In the genomic region with DNA sequence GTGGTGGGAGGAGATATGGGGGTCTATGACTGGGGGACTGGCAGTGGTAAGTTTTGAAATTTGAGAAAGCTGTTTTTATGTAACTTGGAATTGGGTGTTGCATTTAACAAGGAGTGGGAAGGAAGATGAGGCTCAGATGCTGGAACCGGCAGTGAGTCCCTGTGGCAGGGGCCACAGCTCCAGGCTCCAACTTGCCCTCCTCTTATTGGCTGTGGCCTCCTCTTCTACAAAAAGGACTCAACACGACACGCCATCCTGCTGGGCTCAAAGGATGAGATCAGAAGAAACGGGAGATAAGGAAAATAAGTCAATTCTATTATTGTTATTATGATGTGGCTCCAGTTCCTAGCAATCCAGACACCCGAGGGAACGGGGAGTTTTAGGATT, we compare ENCODE assay signal across 20 cellular contexts. TPM values are rescaled to one million over a fixed set of nuclear protein-coding genes. Genes with fewer than 3 reads are reported as not detected.
DNase-seq lines count a peak whose midpoint lies in the region; ATAC-seq and TF ChIP-seq lines count a peak whose summit lies in the region.
"Had no signal": no experiment of that assay in that cellular context is flagged by ENCODE, and none has a peak within 500 bp of the region (broad histone marks: within the 10 kb centered on the region; RNA-seq: fewer than 3 reads in every experiment).

No MANE protein-coding gene starts in this region.

- intact Hi-C loops in natural killer cell (cut with micrococcal nuclease) (no loop called here), Right ventricle myocardium superior (cut with DNase I) (no loop called here)

- no peak overlapping the region for H3K14ac ChIP-seq in H9 (ENCODE audit: insufficient read depth, low read length)

- ATAC-seq in natural killer cell treated with Interleukin-12 subunit alpha and Interleukin-12 subunit beta and Interleukin-15 and Interleukin-18, amount 100 ng/mL, for 72 hours = no peak
- no peak for ATAC-seq in natural killer cell
- peak; percentile 34 for ATAC-seq in Right ventricle myocardium superior (ENCODE audit: poor library complexity)
- ATAC-seq in HG03045 (IDR thresholded peaks at IDR 0.05; ENCODE audit: unreplicated experiment) = no peak

- H3K4me3 Mint-ChIP-seq in natural killer cell treated with Interleukin-12 subunit alpha and Interleukin-12 subunit beta and Interleukin-15 and Interleukin-18, amount 100 ng/mL, for 72 hours = no peak overlapping the region
- no peak overlapping the region for H3K4me3 Mint-ChIP-seq in natural killer cell
- no peak overlapping the region for H3K4me3 Mint-ChIP-seq in H9
- H3K4me3 Mint-ChIP-seq: activated naive CD4-positive, alpha-beta T cell treated with anti-CD3 and anti-CD28 coated beads, Interleukin-2, amount 10 ng/mL, durations not matched to agents 7 days and 5 days had no signal

- H3K9me3 ChIP-seq in osteoblast (ENCODE audit: low read depth, low read length) (no peaks in the 10 kb centered on the region), H9 (ENCODE audit: control insufficient read depth, low read depth, low read length) (no peaks in the 10 kb centered on the region)
- H3K9me3 ChIP-seq: neutrophil had no signal

- no peak overlapping the region for H3T11ph ChIP-seq in H9 (ENCODE audit: low read length)

- H3K4me3 ChIP-seq in osteoblast (ENCODE audit: insufficient read depth, low read length) = no peak overlapping the region
- H3K4me3 ChIP-seq: PC-9 had no signal

- no peak overlapping the region for H3K18ac ChIP-seq in H9 (ENCODE audit: insufficient read length, low read depth, low read length)

- H4K8ac ChIP-seq in H9 (replicated peaks; ENCODE audit: insufficient read length, low read depth, low read length) = no peak overlapping the region

- H3K23me2 ChIP-seq in H9 (ENCODE audit: insufficient read length, low read depth, low read length, poor library complexity, severe bottlenecking) = no peaks in the 10 kb centered on the region

- H4K20me1 ChIP-seq in osteoblast (ENCODE audit: insufficient read depth, low read length) (no peaks in the 10 kb centered on the region), H9 (ENCODE audit: control insufficient read depth, insufficient read depth, insufficient read length) (no peaks in the 10 kb centered on the region)

- H3K23ac ChIP-seq in H9 (ENCODE audit: insufficient read length, low read depth, low read length) = no peak overlapping the region

- H3K4ac ChIP-seq in H9 (ENCODE audit: low read depth, low read length) = no peak overlapping the region

- H2AFZ ChIP-seq in osteoblast (ENCODE audit: low read length) (peak overlapping the region; percentile 39), H9 (ENCODE audit: low read length) (no peak overlapping the region)
- H2AFZ ChIP-seq: PC-9 had no signal

- H2BK12ac ChIP-seq in H9 (ENCODE audit: insufficient read length, low read depth, low read length) = no peak overlapping the region

- no peaks in the 10 kb centered on the region for H3K36me3 Mint-ChIP-seq in natural killer cell treated with Interleukin-12 subunit alpha and Interleukin-12 subunit beta and Interleukin-15 and Interleukin-18, amount 100 ng/mL, for 72 hours
- H3K36me3 Mint-ChIP-seq in natural killer cell (no peaks in the 10 kb centered on the region), H9 (ENCODE audit: insufficient read depth in 1 of 3, low read depth in 3 of 3) (no peaks in the 10 kb centered on the region)
- H3K36me3 Mint-ChIP-seq: activated naive CD4-positive, alpha-beta T cell treated with anti-CD3 and anti-CD28 coated beads, Interleukin-2, amount 10 ng/mL, durations not matched to agents 7 days and 5 days had no signal

- H2BK15ac ChIP-seq in H9 (ENCODE audit: low read depth, low read length) = no peak overlapping the region

- no peak overlapping the region for H2BK20ac ChIP-seq in H9 (ENCODE audit: low read depth, low read length, poor library complexity, severe bottlenecking)

- H3K56ac ChIP-seq in H9 (ENCODE audit: insufficient read length, low read depth, low read length) = no peak overlapping the region

- peak; percentile 28 for DNase-seq in natural killer cell treated with Interleukin-12 subunit alpha and Interleukin-12 subunit beta and Interleukin-15 and Interleukin-18, amount 100 ng/mL, for 72 hours (ENCODE audit: low spot score)
- DNase-seq in natural killer cell (no peak), Right ventricle myocardium superior (no peak), osteoblast (ENCODE audit: insufficient read length, low spot score, missing footprints) (no peak), H9 (no peak), ureter (ENCODE audit: low spot score) (no peak)
- no peak for DNase-seq in stimulated activated CD4-positive, alpha-beta T cell treated with anti-CD3 and anti-CD28 coated beads, Interleukin-4, amount 100 ng/mL, for 1 hour
- DNase-seq: activated CD4-positive, alpha-beta T cell treated with anti-CD3 and anti-CD28 coated beads, Interleukin-2, amount 50 U/mL, for 1 hour; activated naive CD4-positive, alpha-beta T cell treated with anti-CD3 and anti-CD28 coated beads, Interleukin-2, amount 10 ng/mL, durations not matched to agents 7 days and 5 days; activated T-cell treated with anti-CD3 and anti-CD28 coated beads for 4 hours; DMS153; NCI-H2107; NCI-H526; PC-9; stimulated activated CD4-positive, alpha-beta T cell treated with anti-CD3 and anti-CD28 coated beads, Interleukin-4, amount 100 ng/mL, for 4 hours; stimulated activated CD8-positive, alpha-beta memory T cell treated with anti-CD3 and anti-CD28 coated beads, Interleukin-4, amount 100 ng/mL, for 48 hours had no signal

- H3K36me3 ChIP-seq in osteoblast (ENCODE audit: insufficient read depth, low read length) = no peaks in the 10 kb centered on the region
- H3K36me3 ChIP-seq: neutrophil had no signal

- H3K79me1 ChIP-seq in H9 (ENCODE audit: insufficient read depth, low read depth, low read length, poor library complexity, severe bottlenecking) = no peaks in the 10 kb centered on the region

- H3K4me1 Mint-ChIP-seq in natural killer cell treated with Interleukin-12 subunit alpha and Interleukin-12 subunit beta and Interleukin-15 and Interleukin-18, amount 100 ng/mL, for 72 hours (ENCODE audit: low read depth in 2 of 2) = peaks cover 12 to 17% of the 10 kb centered on the region in 2 donors
- H3K4me1 Mint-ChIP-seq in natural killer cell (peaks cover 4 to 6% of the 10 kb centered on the region in 2 donors), H9 (peaks cover 8 to 14% of the 10 kb centered on the region in 2 experiments; a peak in 3 of 4 replicates)

- WGBS in H9 (ENCODE audit: extremely low coverage, insufficient read length, low lambda C conversion rate) = no CpG with 5 or more reads among the region's 6 CpGs

- H3K9me3 Mint-ChIP-seq in natural killer cell treated with Interleukin-12 subunit alpha and Interleukin-12 subunit beta and Interleukin-15 and Interleukin-18, amount 100 ng/mL, for 72 hours = no peaks in the 10 kb centered on the region
- H3K9me3 Mint-ChIP-seq in natural killer cell (no peaks in the 10 kb centered on the region), H9 (no peaks in the 10 kb centered on the region)
- H3K9me3 Mint-ChIP-seq: activated naive CD4-positive, alpha-beta T cell treated with anti-CD3 and anti-CD28 coated beads, Interleukin-2, amount 10 ng/mL, durations not matched to agents 7 days and 5 days had no signal

- H3K27me3 Mint-ChIP-seq in natural killer cell treated with Interleukin-12 subunit alpha and Interleukin-12 subunit beta and Interleukin-15 and Interleukin-18, amount 100 ng/mL, for 72 hours = peaks cover 6 to 25% of the 10 kb centered on the region in 2 donors
- peaks cover 2 to 16% of the 10 kb centered on the region in 2 donors for H3K27me3 Mint-ChIP-seq in natural killer cell (ENCODE audit: low read depth in 2 of 2)
- H3K27me3 Mint-ChIP-seq in H9 (ENCODE audit: low read depth) = no peaks in the 10 kb centered on the region; the same call in 1 of the 2 replicates

- no peak overlapping the region for H2AK5ac ChIP-seq in H9 (ENCODE audit: insufficient read length, low read length)

- no peak overlapping the region for H2BK120ac ChIP-seq in H9 (ENCODE audit: low read depth, low read length, poor library complexity, severe bottlenecking)

- H3K27ac Mint-ChIP-seq in natural killer cell treated with Interleukin-12 subunit alpha and Interleukin-12 subunit beta and Interleukin-15 and Interleukin-18, amount 100 ng/mL, for 72 hours = peak overlapping the region in 1 of 2 donors; percentile 12
- no peak overlapping the region for H3K27ac Mint-ChIP-seq in natural killer cell
- H3K27ac Mint-ChIP-seq in H9 = no peak overlapping the region; a peak in 1 of 7 replicates
- H3K27ac Mint-ChIP-seq: activated naive CD4-positive, alpha-beta T cell treated with anti-CD3 and anti-CD28 coated beads, Interleukin-2, amount 10 ng/mL, durations not matched to agents 7 days and 5 days had no signal

- H3K79me2 ChIP-seq in osteoblast (ENCODE audit: insufficient read depth, low read length) (no peaks in the 10 kb centered on the region), H9 (ENCODE audit: insufficient read depth, low read length) (no peaks in the 10 kb centered on the region)

- no peak overlapping the region for H2BK5ac ChIP-seq in H9 (ENCODE audit: insufficient read length, low read length)

- TF ChIP-seq CTCF in natural killer cell (IDR thresholded peaks at IDR 0.05) (no peak), osteoblast (IDR thresholded peaks at IDR 0.05; ENCODE audit: extremely low read depth, low read depth, low read length) (no peak), H9 (conservative IDR thresholded peaks at IDR 0.05) (no peak)

- H3K9ac ChIP-seq in H9 (ENCODE audit: extremely low read depth, insufficient read length, low read length) = no peak overlapping the region
- H3K9ac ChIP-seq: KMS-11 had no signal

- no peak overlapping the region for H4K5ac ChIP-seq in H9 (ENCODE audit: insufficient read length, low read depth, low read length)

- no peaks in the 10 kb centered on the region for H3K27me3 ChIP-seq in osteoblast (ENCODE audit: insufficient read depth, low read length)
- no peaks in the 10 kb centered on the region for H3K27me3 ChIP-seq in H9 (ENCODE audit: insufficient read depth, low read length)

- H3K4me1 ChIP-seq in osteoblast (ENCODE audit: insufficient read depth, low read length) (peaks cover 66% of the 10 kb centered on the region), H9 (ENCODE audit: insufficient read depth, low read length) (no peaks in the 10 kb centered on the region)

- H3K27ac ChIP-seq in osteoblast (ENCODE audit: low read depth, low read length) = peak overlapping the region; percentile 82
- no peak overlapping the region for H3K27ac ChIP-seq in H9 (ENCODE audit: insufficient read length, low read depth, low read length)
- H3K27ac ChIP-seq: C4-2B, KMS-11 had no signal

- H3K4me2 ChIP-seq in osteoblast (ENCODE audit: insufficient read depth, low read length) (peak overlapping the region; percentile 21), H9 (ENCODE audit: insufficient read depth, insufficient read length, low read length) (no peak overlapping the region)
- H3K4me2 ChIP-seq: PC-9 had no signal

- H4K91ac ChIP-seq in H9 (ENCODE audit: insufficient read length, low read depth, low read length) = no peak overlapping the region

RNA-seq across cellular contexts. Expression of gene TGM2, which starts 5.8 kb away (rescaled TPM):
- total RNA-seq in natural killer cell treated with Interleukin-12 subunit alpha and Interleukin-12 subunit beta and Interleukin-15 and Interleukin-18, amount 100 ng/mL, for 72 hours = 1 to 10 TPM in 1 of 2 donors, under 1 TPM in 1; 0.81 to 2.4 TPM
- total RNA-seq in natural killer cell (under 1 TPM in 2 of 3 donors, not detected in 1; 0.33 TPM), Right ventricle myocardium superior (469 TPM), osteoblast (78.2 and 137 TPM in 2 replicates), H9 (2021) (1.1 and 1.4 TPM in 2 replicates), ureter (143 TPM)

Comparison
In these comparisons a context has a peak if more than half of its experiments do, and no peak if none do; other contexts are left out.
1. RNA of gene TGM2, which starts 5.8 kb away (total RNA-seq): 469 TPM in Right ventricle myocardium superior (single experiment), 143 TPM in ureter (single experiment) and 78.2 to 137 TPM in osteoblast; 0.81 to 2.4 TPM in natural killer cell treated with Interleukin-12 subunit alpha and Interleukin-12 subunit beta and Interleukin-15 and Interleukin-18, amount 100 ng/mL, for 72 hours, 1.1 to 1.4 TPM in H9 and 0.33 TPM in natural killer cell; every median in the first group is over 10 times any median in the second.